ENCODE assay signal across 8 cellular contexts in the genomic region with DNA sequence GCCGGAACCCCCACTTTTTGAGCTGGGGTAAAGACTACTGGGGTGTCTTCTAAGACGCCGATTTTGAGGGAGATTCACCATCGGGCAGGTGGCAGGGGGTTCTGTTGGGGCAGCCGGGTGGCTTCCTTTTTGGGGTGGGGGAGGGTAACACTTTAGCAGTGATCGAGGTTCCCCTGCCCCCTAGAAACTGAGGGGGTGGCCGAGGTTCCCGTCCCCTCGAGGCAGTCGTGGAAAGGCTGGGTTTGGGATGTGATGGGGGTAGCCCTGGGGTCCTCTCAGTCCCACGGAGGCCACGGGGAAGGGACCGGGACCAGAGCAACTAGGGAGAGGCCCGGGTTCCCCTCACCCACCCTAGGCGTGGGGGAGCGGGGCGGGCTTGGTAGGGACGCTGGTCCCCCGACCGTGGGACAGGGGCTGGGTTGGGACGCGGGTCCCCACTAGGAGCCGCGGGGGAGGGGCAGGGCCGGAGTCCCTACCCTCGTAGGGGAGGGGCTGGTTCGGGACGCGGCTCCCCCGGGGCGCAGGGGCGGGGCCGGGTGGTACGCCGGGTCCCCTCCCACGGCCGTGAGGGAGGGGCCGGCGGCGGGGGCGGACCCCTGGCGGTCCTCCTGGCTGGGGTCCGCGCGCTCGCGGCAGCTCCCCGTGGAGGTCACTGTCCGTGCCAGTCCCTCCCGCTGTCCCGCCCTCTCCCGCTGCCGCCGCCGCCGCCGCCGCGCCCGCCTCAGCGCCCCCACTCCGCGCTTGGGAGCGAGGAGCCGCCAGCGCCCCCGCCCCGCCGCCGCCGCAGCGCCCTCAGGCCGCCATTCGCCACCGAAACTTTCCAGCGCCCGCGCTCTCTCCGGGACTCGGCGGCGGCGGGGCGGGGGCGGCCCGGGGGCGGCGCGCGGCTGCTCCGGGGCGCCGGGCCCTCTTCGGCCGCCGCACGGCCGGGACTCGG. TPM values are rescaled to one million over a fixed set of nuclear protein-coding genes. Genes with fewer than 3 reads are reported as not detected.
DNase-seq lines count a peak whose midpoint lies in the region; ATAC-seq and TF ChIP-seq lines count a peak whose summit lies in the region.

A gene (plus strand): TSS at position 624 of the 937 bp plus-strand sequence. CDS start 188,529 bp downstream, outside the sequence.

- no peaks in the 10 kb centered on the region for H3K9me3 ChIP-seq in Peyer's patch
- no peaks in the 10 kb centered on the region for H3K9me3 ChIP-seq in neuron (ENCODE audit: low read length)

- no peak for TF ChIP-seq CTCF in Peyer's patch (IDR thresholded peaks at IDR 0.05)
- no peak for TF ChIP-seq CTCF in foreskin keratinocyte (conservative IDR thresholded peaks at IDR 0.05)

- peak within 1 kb of the TSS; percentile 64 for H2AFZ ChIP-seq in neuron (ENCODE audit: low read depth, low read length)

- ATAC-seq in HG03045 (IDR thresholded peaks at IDR 0.05; ENCODE audit: unreplicated experiment) = peak; percentile 43
- peak; percentile 17 for ATAC-seq in foreskin keratinocyte

- H3K27me3 ChIP-seq in Peyer's patch (no peaks in the 10 kb centered on the region), foreskin keratinocyte (no peaks in the 10 kb centered on the region), neuron (ENCODE audit: insufficient read depth, low read length) (no peaks in the 10 kb centered on the region)

- TF ChIP-seq POLR2A in Peyer's patch (IDR thresholded peaks at IDR 0.05) = no peak

- H3K4me3 ChIP-seq in Peyer's patch = peak within 1 kb of the TSS; percentile 50 to 65 (median 59)
- peak within 1 kb of the TSS; percentile 53 for H3K4me3 ChIP-seq in neuron (ENCODE audit: low read length)

- H3K27ac ChIP-seq in Peyer's patch (peak within 1 kb of the TSS; percentile 57 to 82 (median 75)), foreskin keratinocyte (peak within 1 kb of the TSS; percentile 55)

- no peaks in the 10 kb centered on the region for H3K36me3 ChIP-seq in Peyer's patch
- H3K36me3 ChIP-seq in neuron (ENCODE audit: insufficient read depth, low read length) = no peaks in the 10 kb centered on the region

- H3K4me1 ChIP-seq in Peyer's patch = peaks cover 0 to 16% (median 1%) of the 10 kb centered on the region in 4 donors
- no peaks in the 10 kb centered on the region for H3K4me1 ChIP-seq in foreskin keratinocyte
- H3K4me1 ChIP-seq in neuron (ENCODE audit: insufficient read depth, low read length) = peaks cover 12% of the 10 kb centered on the region

- DNase-seq in DMS53 (lab: John Stamatoyannopoulos, UW) (peak; percentile 59), DMS53 treated with DMSO at 0.1 percent for 48 hours (lab: John Stamatoyannopoulos, UW; ENCODE audit: unreplicated experiment) (no peak), Peyer's patch (peak; percentile 48 to 74 (median 50)), activated gamma-delta T cell (lab: John Stamatoyannopoulos, UW) (peak; percentile 43), foreskin keratinocyte (no peak), ureter (ENCODE audit: low spot score) (peak; percentile 60)

RNA-seq across cellular contexts. Expression of the gene that starts here (rescaled TPM):
- total RNA-seq in Peyer's patch (10 to 100 TPM in 1 of 4 donors, 1 to 10 TPM in 3; 3.9 to 29.7 (median 5.0) TPM), foreskin keratinocyte (7.2 and 10.0 TPM in 2 replicates), ureter (82.2 TPM)
- 2.8 and 2.9 TPM in 2 replicates for polyA plus RNA-seq in foreskin keratinocyte

Comparison
In these comparisons a context has a peak if more than half of its experiments do, and no peak if none do; other contexts are left out.
1. DNase-seq: peak in DMS53 (single experiment), Peyer's patch (3 of 3), activated gamma-delta T cell (single experiment) and ureter (single experiment); none in DMS53 treated with DMSO at 0.1 percent for 48 hours (single experiment) and foreskin keratinocyte (0 of 2).